Comparison of ENCODE assay signal across 8 cellular contexts in genomic region chr11:30585892-30586250, GRCh38. TPM values are rescaled to one million over a fixed set of nuclear protein-coding genes. Genes with fewer than 3 reads are reported as not detected.
A peak's percentile ranks its signal among the peaks of the same experiment; 100 is the strongest.
DNase-seq lines count a peak whose midpoint lies in the region; ATAC-seq and TF ChIP-seq lines count a peak whose summit lies in the region.

No MANE protein-coding gene starts in this region.

- ATAC-seq in HG02981 (IDR thresholded peaks at IDR 0.05; ENCODE audit: unreplicated experiment), result peak; percentile 24

- H3K27ac Mint-ChIP-seq in activated CD4-positive, alpha-beta T cell treated with anti-CD3 and anti-CD28 coated beads, Interleukin-2, amount 10 ng/mL, durations not matched to agents 24 days and 14 days, result no peak overlapping the region
- no peak overlapping the region for H3K27ac Mint-ChIP-seq in activated CD4-positive, alpha-beta memory T cell treated with anti-CD3 and anti-CD28 coated beads for 36 hours

- peaks cover 56% of the 10 kb centered on the region for H3K27me3 Mint-ChIP-seq in activated CD4-positive, alpha-beta T cell treated with anti-CD3 and anti-CD28 coated beads, Interleukin-2, amount 10 ng/mL, durations not matched to agents 24 days and 14 days
- H3K27me3 Mint-ChIP-seq in activated CD4-positive, alpha-beta memory T cell treated with anti-CD3 and anti-CD28 coated beads for 36 hours, result peaks cover 38% of the 10 kb centered on the region

- H3K4me1 ChIP-seq in adrenal gland (replicated peaks in 1 of 2) (peaks cover 0 to 10% of the 10 kb centered on the region in 2 donors), skeletal muscle satellite cell (ENCODE audit: control insufficient read depth, insufficient read depth, low read length) (no peaks in the 10 kb centered on the region)

- TF ChIP-seq POLR2A in adrenal gland (IDR thresholded peaks at IDR 0.05), result no peak

- DNase-seq in activated CD4-positive, alpha-beta T cell treated with anti-CD3 and anti-CD28 coated beads, Interleukin-2, amount 10 ng/mL, durations not matched to agents 24 days and 14 days, result peak; percentile 54
- no peak for DNase-seq in activated CD4-positive, alpha-beta T cell treated with anti-CD3 and anti-CD28 coated beads for 4 hours
- DNase-seq in adrenal gland (peak in 6 of 7 donors; percentile 18 to 55 (median 42)), HCEC 1CT (no peak)
- DNase-seq in activated CD4-positive, alpha-beta memory T cell treated with anti-CD3 and anti-CD28 coated beads for 36 hours, result no peak

- H3K4me3 Mint-ChIP-seq in activated CD4-positive, alpha-beta T cell treated with anti-CD3 and anti-CD28 coated beads, Interleukin-2, amount 10 ng/mL, durations not matched to agents 24 days and 14 days, result peak overlapping the region; percentile 69
- H3K4me3 Mint-ChIP-seq in activated CD4-positive, alpha-beta memory T cell treated with anti-CD3 and anti-CD28 coated beads for 36 hours, result no peak overlapping the region

- no peaks in the 10 kb centered on the region for H3K9me3 Mint-ChIP-seq in activated CD4-positive, alpha-beta T cell treated with anti-CD3 and anti-CD28 coated beads, Interleukin-2, amount 10 ng/mL, durations not matched to agents 24 days and 14 days
- no peaks in the 10 kb centered on the region for H3K9me3 Mint-ChIP-seq in activated CD4-positive, alpha-beta memory T cell treated with anti-CD3 and anti-CD28 coated beads for 36 hours

- TF ChIP-seq CTCF in adrenal gland (IDR thresholded peaks at IDR 0.05), result no peak

- WGBS in adrenal gland, 4 donors, result 0 to 1% (median 0%) methylated on average over 2 to 42 of the region's 42 CpGs

- peak overlapping the region in 3 of 5 donors; percentile 57 to 81 (median 66) for H3K27ac ChIP-seq in adrenal gland

- intact Hi-C loops in activated CD4-positive, alpha-beta T cell treated with anti-CD3 and anti-CD28 coated beads, Interleukin-2, amount 10 ng/mL, durations not matched to agents 24 days and 14 days (cut with micrococcal nuclease), result loop anchor here (10.0 kb wide), 1 partner anchor 241 kb away; no protein-coding TSS in a partner anchor
- intact Hi-C loops in adrenal gland (cut with DNase I), result no loop called here
- intact Hi-C loops in activated CD4-positive, alpha-beta memory T cell treated with anti-CD3 and anti-CD28 coated beads for 36 hours (cut with micrococcal nuclease), result no loop called here

- H3K36me3 Mint-ChIP-seq in activated CD4-positive, alpha-beta T cell treated with anti-CD3 and anti-CD28 coated beads, Interleukin-2, amount 10 ng/mL, durations not matched to agents 24 days and 14 days (ENCODE audit: low read depth), result no peaks in the 10 kb centered on the region
- H3K36me3 Mint-ChIP-seq in activated CD4-positive, alpha-beta memory T cell treated with anti-CD3 and anti-CD28 coated beads for 36 hours, result peaks cover 2% of the 10 kb centered on the region

- H3K4me1 Mint-ChIP-seq in activated CD4-positive, alpha-beta T cell treated with anti-CD3 and anti-CD28 coated beads, Interleukin-2, amount 10 ng/mL, durations not matched to agents 24 days and 14 days, result peaks cover 2% of the 10 kb centered on the region
- peaks cover 2% of the 10 kb centered on the region for H3K4me1 Mint-ChIP-seq in activated CD4-positive, alpha-beta memory T cell treated with anti-CD3 and anti-CD28 coated beads for 36 hours (ENCODE audit: low read depth)

- CTCF ChIA-PET in activated CD4-positive, alpha-beta memory T cell treated with anti-CD3 and anti-CD28 coated beads for 36 hours (lab: Charles Lee), result no interaction called here

- H3K27me3 ChIP-seq in adrenal gland, result no peaks in the 10 kb centered on the region
- H3K27me3 ChIP-seq in skeletal muscle satellite cell (ENCODE audit: control insufficient read depth, insufficient read depth, low read length), result peaks cover 49% of the 10 kb centered on the region

- POLR2A ChIA-PET in activated CD4-positive, alpha-beta memory T cell treated with anti-CD3 and anti-CD28 coated beads for 36 hours (lab: Charles Lee), result no interaction called here

- peak overlapping the region; percentile 69 for H3K4me2 ChIP-seq in skeletal muscle satellite cell (ENCODE audit: low read length)

- H3K4me3 ChIP-seq in adrenal gland (peak overlapping the region; percentile 63 to 67 (median 66)), iPS-18c (ENCODE audit: insufficient read depth, low read depth, low read length) (peak overlapping the region; percentile 69), skeletal muscle satellite cell (ENCODE audit: low read length) (no peak overlapping the region)

- no peak overlapping the region for H3K9ac ChIP-seq in skeletal muscle satellite cell (ENCODE audit: low read depth, low read length)

- no peaks in the 10 kb centered on the region for H3K9me3 ChIP-seq in adrenal gland (replicated peaks in 1 of 3)
- H3K9me3 ChIP-seq in iPS-18c (ENCODE audit: control insufficient read depth, insufficient read depth, low read length), result no peaks in the 10 kb centered on the region
- H3K9me3 ChIP-seq in skeletal muscle satellite cell (replicated peaks; ENCODE audit: low read length), result no peaks in the 10 kb centered on the region

- H3K36me3 ChIP-seq in adrenal gland (replicated peaks in 1 of 2), result no peaks in the 10 kb centered on the region
- H3K36me3 ChIP-seq in skeletal muscle satellite cell (ENCODE audit: insufficient read depth, low read length), result no peaks in the 10 kb centered on the region

RNA-seq across cellular contexts. Expression of gene MPPED2, which starts 0.3 kb away (rescaled TPM):
- total RNA-seq in activated CD4-positive, alpha-beta T cell treated with anti-CD3 and anti-CD28 coated beads, Interleukin-2, amount 10 ng/mL, durations not matched to agents 24 days and 14 days, result not detected in 2 replicates
- 1 to 10 TPM; 2.1 to 9.6 (median 4.7) TPM for total RNA-seq in adrenal gland
- polyA plus RNA-seq in adrenal gland, result 1 to 10 TPM; 2.1 to 9.4 (median 6.8) TPM
- total RNA-seq in skeletal muscle satellite cell (2012; rRNA removed), result not detected in 2 replicates
- not detected for total RNA-seq in activated CD4-positive, alpha-beta memory T cell treated with anti-CD3 and anti-CD28 coated beads for 36 hours

Comparison
In these comparisons a context has a peak if more than half of its experiments do, and no peak if none do; other contexts are left out.
1. DNase-seq: peak in activated CD4-positive, alpha-beta T cell treated with anti-CD3 and anti-CD28 coated beads, Interleukin-2, amount 10 ng/mL, durations not matched to agents 24 days and 14 days (single experiment) and adrenal gland (6 of 7); none in activated CD4-positive, alpha-beta T cell treated with anti-CD3 and anti-CD28 coated beads for 4 hours (0 of 2), activated CD4-positive, alpha-beta memory T cell treated with anti-CD3 and anti-CD28 coated beads for 36 hours (single experiment) and HCEC 1CT (single experiment).